Comparison of ENCODE assay signal across 24 cellular contexts in the genomic region with DNA sequence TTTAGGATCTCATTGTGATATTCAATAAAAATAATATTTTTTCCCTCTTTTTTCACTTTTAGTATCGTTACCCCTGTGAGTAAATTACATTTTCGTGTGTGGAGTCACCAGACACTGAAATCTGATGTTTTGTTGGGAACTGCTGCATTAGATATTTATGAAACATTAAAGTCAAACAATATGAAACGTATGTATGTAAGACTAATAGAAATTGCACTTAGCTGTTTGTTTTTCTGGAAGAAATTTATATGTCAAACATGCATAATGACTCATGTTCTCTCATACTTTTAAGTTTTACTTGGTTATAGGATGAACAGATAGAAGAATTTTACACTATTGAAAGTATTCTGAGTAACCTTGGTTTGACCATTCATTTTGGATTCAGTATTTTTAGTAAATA. TPM values are rescaled to one million over a fixed set of nuclear protein-coding genes. Genes with fewer than 3 reads are reported as not detected.
DNase-seq lines count a peak whose midpoint lies in the region; ATAC-seq, FAIRE-seq and TF ChIP-seq lines count a peak whose summit lies in the region.
"Had no signal": no experiment of that assay in that cellular context is flagged by ENCODE, and none has a peak within 500 bp of the region (broad histone marks: within the 10 kb centered on the region; RNA-seq: fewer than 3 reads in every experiment).

No MANE protein-coding gene starts in this region.

- H4K20me1 ChIP-seq in IMR-90 (ENCODE audit: insufficient read depth, low read length) = peaks cover 37% of the 10 kb centered on the region

- H3K4me1 ChIP-seq in IMR-90 (ENCODE audit: control insufficient read depth, insufficient read depth, low read length) = peaks cover 4% of the 10 kb centered on the region; the same call in 1 of the 2 replicates

- no peak overlapping the region for H3K4me3 ChIP-seq in IMR-90 (ENCODE audit: insufficient read depth, low read depth, low read length)
- no peak overlapping the region for H3K4me3 ChIP-seq in MG63

- no peak overlapping the region for H2AK5ac ChIP-seq in IMR-90 (ENCODE audit: low read depth, low read length)

- no peak overlapping the region for H3K18ac ChIP-seq in IMR-90 (ENCODE audit: low read depth, low read length)

- no peak for TF ChIP-seq CTCF in IMR-90 (conservative IDR thresholded peaks at IDR 0.05; ENCODE audit: low read depth, low read length)

- H3K9me1 ChIP-seq in IMR-90 (ENCODE audit: insufficient read depth, low read length) = peaks cover 2% of the 10 kb centered on the region

- no peak overlapping the region for H2BK120ac ChIP-seq in IMR-90 (ENCODE audit: low read depth, low read length)

- H3K9me3 ChIP-seq in IMR-90 (ENCODE audit: control insufficient read depth, insufficient read depth, low read length) = no peaks in the 10 kb centered on the region
- H3K9me3 ChIP-seq in MG63 = no peaks in the 10 kb centered on the region
- H3K9me3 ChIP-seq: Caco-2 had no signal

- H3K79me1 ChIP-seq in IMR-90 (ENCODE audit: low read depth in 1 of 2, low read length in 2 of 2) = peaks cover 15 to 66% of the 10 kb centered on the region in 2 experiments

- no peak overlapping the region for H2BK20ac ChIP-seq in IMR-90 (ENCODE audit: low read depth, low read length)

- CTCF ChIA-PET in IMR-90 (lab: Yijun Ruan, JAX) = interaction anchor here (0.6 to 0.9 kb wide), 2 partner anchors 18 to 416 kb away, joined by 4 read pairs; no protein-coding TSS in a partner anchor

- no peak overlapping the region for H3K27ac ChIP-seq in IMR-90 (ENCODE audit: insufficient read depth, low read length)
- H3K27ac ChIP-seq: C4-2B, RWPE1 had no signal

- H3K36me3 ChIP-seq in IMR-90 (ENCODE audit: control insufficient read depth, insufficient read depth, low read length) (peaks cover 38% of the 10 kb centered on the region), MG63 (peaks cover 58% of the 10 kb centered on the region)

- dilution Hi-C loops in IMR-90 (cut with HindIII; ENCODE audit: low sequenced_read_pairs, unreplicated experiment) = no loop called here

- no peak overlapping the region for H3K14ac ChIP-seq in IMR-90 (replicated peaks; ENCODE audit: low read depth, low read length)

- no peak overlapping the region for H2BK15ac ChIP-seq in IMR-90 (ENCODE audit: low read depth, low read length)

- H4K8ac ChIP-seq in IMR-90 (ENCODE audit: low read depth in 2 of 2, low read length in 2 of 2) = no peak overlapping the region

- POLR2A ChIA-PET in IMR-90 (lab: Charles Lee; ENCODE audit: unreplicated experiment) = no interaction called here

- no peak overlapping the region for H3K4ac ChIP-seq in IMR-90 (ENCODE audit: low read depth, low read length)

- no peak overlapping the region for H3K4me2 ChIP-seq in IMR-90 (ENCODE audit: low read depth, low read length)

- in situ Hi-C loops in IMR-90 (cut with MboI; ENCODE audit: low sequenced_read_pairs) = no loop called here

- ATAC-seq in IMR-90 (ENCODE audit: low read depth) (peak; percentile 17; the same call in 1 of the 2 replicates), GM21717 (IDR thresholded peaks at IDR 0.05; ENCODE audit: unreplicated experiment) (no peak)
- ATAC-seq: CD8-positive, alpha-beta T cell had no signal

- no CpG with 5 or more reads among the region's 3 CpGs for WGBS in IMR-90 (ENCODE audit: extremely low coverage in 2 of 2, insufficient read length in 1 of 2), 2 experiments

- intact Hi-C loops in IMR-90 (cut with micrococcal nuclease) = loop anchor here (2.0 kb wide), 1 partner anchor 36 kb away; no protein-coding TSS in a partner anchor

- no peak for TF ChIP-seq RAD21 in IMR-90 (IDR thresholded peaks at IDR 0.05; ENCODE audit: low read length)

- FAIRE-seq in G401.6 (lab: Jason Lieb, UNC) (peak; percentile 70), RCC 7860 (lab: Jason Lieb, UNC) (peak; percentile 5), frontal cortex (lab: Jason Lieb, UNC) (peak; percentile 17)
- FAIRE-seq: GM12892, H54 had no signal

- DNase-seq in IMR-90 (no peak), RCC 7860 (ENCODE audit: low spot score) (no peak), frontal cortex (ENCODE audit: low spot score in 2 of 2) (no peak), MG63 (no peak)
- no peak for DNase-seq in stimulated activated CD4-positive, alpha-beta T cell treated with anti-CD3 and anti-CD28 coated beads, Interleukin-4, amount 100 ng/mL, for 24 hours
- DNase-seq: Caco-2; CD8-positive, alpha-beta T cell; DMS79; EL; KBM-7; NCI-H1092 treated with DMSO at 0.1 percent for 48 hours; NCI-H1436; NCI-H187 treated with DMSO at 0.1 percent for 48 hours; NCI-H524; NCI-H774; NK-92 treated with Interleukin-12 subunit alpha and Interleukin-12 subunit beta, amount 100 ng/mL, for 24 hours; SHP77; T-helper 1 cell had no signal

- no peak overlapping the region for H3K9ac ChIP-seq in IMR-90 (ENCODE audit: low read depth, low read length)

- TF ChIP-seq POLR2A in IMR-90 (IDR thresholded peaks at IDR 0.05; ENCODE audit: low read depth, low read length) = no peak

- no peak overlapping the region for H4K5ac ChIP-seq in IMR-90 (ENCODE audit: low read depth, low read length)

- BruUV-seq in IMR-90 (replicated peaks; lab: Mats Ljungman, UMichigan) = no TSS peak

- no peak overlapping the region for H3K23ac ChIP-seq in IMR-90 (ENCODE audit: low read depth, low read length)

- no peak overlapping the region for H2AK9ac ChIP-seq in IMR-90 (replicated peaks; ENCODE audit: low read depth, low read length, poor library complexity)

- H2AFZ ChIP-seq in IMR-90 (replicated peaks; ENCODE audit: low read length, poor library complexity) = no peak overlapping the region

- H2BK5ac ChIP-seq in IMR-90 (ENCODE audit: low read depth, low read length, poor library complexity, severe bottlenecking) = peak overlapping the region; percentile 37

- no peak overlapping the region for H3K56ac ChIP-seq in IMR-90 (ENCODE audit: extremely low read depth, insufficient read depth, low read length)

- H3K27me3 ChIP-seq in IMR-90 (ENCODE audit: control insufficient read depth, insufficient read depth, low read length) (no peaks in the 10 kb centered on the region), MG63 (no peaks in the 10 kb centered on the region)

- H4K91ac ChIP-seq in IMR-90 (ENCODE audit: insufficient read depth, low read depth, low read length) = no peak overlapping the region

TF ChIP-seq in IMR-90, 13 proteins besides CTCF, POLR2A, EP300 and RAD21:
- TF ChIP-seq BHLHE40 (IDR thresholded peaks at IDR 0.05; ENCODE audit: low read depth, low read length) (no peak), MAZ (IDR thresholded peaks at IDR 0.05; ENCODE audit: borderline replicate concordance, low read depth, low read length) (no peak)

RNA-seq across cellular contexts. Expression of a gene that starts 49.4 kb away (rescaled TPM):
- 94.6 and 103 TPM in 2 replicates for total RNA-seq in IMR-90 (2012; rRNA removed)
- 8.8 and 12.7 TPM in 2 replicates for polyA plus RNA-seq in IMR-90 (2012; rRNA removed)
- polyA plus RNA-seq in IMR-90 (2012; cell fraction: cytosol; rRNA removed) = 5.0 and 7.6 TPM in 2 replicates
- 5.1 and 11.9 TPM in 2 replicates for polyA plus RNA-seq in IMR-90 (2012; cell fraction: nucleus; rRNA removed; ENCODE audit: low replicate concordance)
- total RNA-seq in frontal cortex = 102 TPM
- total RNA-seq in MG63 (2014; rRNA removed; shearing (Covaris generic); ENCODE audit: low replicate concordance) = 26.2 and 47.8 TPM in 2 replicates
